Comparison of ENCODE assay signal across 19 cellular contexts in the genomic region with DNA sequence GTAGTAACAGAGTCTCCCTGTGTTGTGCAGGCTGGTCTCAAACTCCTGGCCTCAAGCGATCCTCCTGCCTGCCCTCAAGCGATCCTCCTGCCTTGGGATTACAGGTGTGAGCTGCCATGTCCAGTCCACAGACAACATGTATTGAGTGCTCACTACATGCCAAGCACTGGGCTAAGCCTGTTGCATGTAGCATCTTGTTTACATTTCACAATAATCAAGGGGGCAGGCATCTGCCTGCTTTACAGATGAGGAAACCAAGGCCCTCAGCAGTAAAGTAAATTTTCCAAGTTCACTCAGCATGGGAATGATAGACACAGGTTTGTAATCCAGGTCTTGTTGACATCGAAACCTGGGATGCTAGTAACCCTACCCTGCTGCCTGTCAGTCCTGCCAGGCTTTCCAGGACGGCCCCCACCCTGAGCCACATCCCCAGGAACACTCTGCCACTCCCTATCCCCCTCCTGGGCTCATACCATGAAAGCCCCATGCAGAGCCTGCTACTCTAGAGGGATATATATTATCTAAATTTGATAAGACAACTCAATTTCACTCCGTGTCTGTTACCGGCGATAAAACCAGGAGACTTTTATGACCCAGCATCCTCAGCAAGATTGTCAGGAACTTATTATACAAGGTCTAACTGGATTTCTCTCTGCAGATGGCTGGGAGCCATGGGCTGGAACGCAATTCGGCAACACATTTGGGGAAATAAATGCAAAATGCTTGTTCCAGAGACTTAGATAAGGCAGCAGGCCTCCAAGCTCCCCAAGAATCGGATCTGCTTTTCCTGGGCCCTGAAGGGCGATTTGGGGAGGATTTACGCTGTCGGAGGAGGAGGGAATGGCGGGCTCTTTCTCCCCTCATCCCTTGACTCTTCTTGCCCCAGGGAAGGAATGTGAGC. TPM values are rescaled to one million over a fixed set of nuclear protein-coding genes. Genes with fewer than 3 reads are reported as not detected.
DNase-seq lines count a peak whose midpoint lies in the region; ATAC-seq, FAIRE-seq and TF ChIP-seq lines count a peak whose summit lies in the region.
"Had no signal": no experiment of that assay in that cellular context is flagged by ENCODE, and none has a peak within 500 bp of the region (broad histone marks: within the 10 kb centered on the region; RNA-seq: fewer than 3 reads in every experiment).

No MANE protein-coding gene starts in this region.

- ATAC-seq in HepG2 = no peak
- no peak for ATAC-seq in right lobe of liver
- ATAC-seq in SK-N-SH treated with all-trans-retinoic acid at 6 μM for 48 hours = no peak
- ATAC-seq: A549, HCT116 had no signal

- H4K20me1 ChIP-seq in HepG2 (ENCODE audit: insufficient read depth, low read length) = peaks cover 3% of the 10 kb centered on the region; the same call in 1 of the 2 replicates
- H4K20me1 ChIP-seq: BLaER1 had no signal

- POLR2A ChIA-PET in HepG2 (lab: Yijun Ruan, JAX) = no interaction called here

- intact Hi-C loops in HepG2 (cut with micrococcal nuclease; ENCODE audit: unreplicated experiment) (no loop called here), right lobe of liver (cut with DNase I) (no loop called here), kidney (cut with DNase I) (no loop called here), testis (cut with DNase I; ENCODE audit: low total_unique reads) (no loop called here)

- H3K4me2 ChIP-seq in HepG2 (ENCODE audit: low read depth, low read length) = no peak overlapping the region
- H3K4me2 ChIP-seq: A549, BLaER1 had no signal

- no peak for TF ChIP-seq RAD21 in HepG2 (CRISPR knock-in tag; IDR thresholded peaks at IDR 0.05)

- no peak overlapping the region for H3K4me3 ChIP-seq in HepG2 (replicated peaks in 1 of 3; ENCODE audit: insufficient read depth in 1 of 3, low read depth in 2 of 3, low read length in 3 of 3)
- H3K4me3 ChIP-seq in right lobe of liver = no peak overlapping the region
- no peak overlapping the region for H3K4me3 ChIP-seq in kidney (ENCODE audit: low read length in 2 of 2)
- no peak overlapping the region for H3K4me3 ChIP-seq in testis
- H3K4me3 ChIP-seq: A549, BLaER1 had no signal

- BruUV-seq in HepG2 (replicated peaks; lab: Mats Ljungman, UMichigan) = no TSS peak

- no peaks in the 10 kb centered on the region for H3K79me2 ChIP-seq in HepG2 (ENCODE audit: insufficient read depth, low read length)

- no peak for TF ChIP-seq EP300 in HepG2 (IDR thresholded peaks at IDR 0.05; ENCODE audit: low read depth in 2 of 2, low read length in 2 of 2)
- TF ChIP-seq EP300 in HepG2 (CRISPR knock-in tag; IDR thresholded peaks at IDR 0.05; ENCODE audit: borderline replicate concordance) = no peak

- H3K4me1 ChIP-seq in HepG2 (ENCODE audit: insufficient read depth, low read length) (no peaks in the 10 kb centered on the region), right lobe of liver (no peaks in the 10 kb centered on the region), kidney (ENCODE audit: control insufficient read depth in 1 of 2, insufficient read depth in 1 of 2, low read depth in 1 of 2, low read length in 2 of 2) (no peaks in the 10 kb centered on the region), testis (no peaks in the 10 kb centered on the region)
- H3K4me1 ChIP-seq: A549, BLaER1 had no signal

- TF ChIP-seq CTCF in HepG2 (CRISPR knock-in tag; IDR thresholded peaks at IDR 0.05) (no peak), right lobe of liver (IDR thresholded peaks at IDR 0.05) (no peak), kidney (IDR thresholded peaks at IDR 0.05; ENCODE audit: borderline replicate concordance, extremely low read depth, insufficient read depth) (no peak), testis (IDR thresholded peaks at IDR 0.05) (no peak)

- CTCF ChIA-PET in HepG2 (lab: Yijun Ruan, JAX; ENCODE audit: low intra/inter-chr PET ratio, low total read pairs) = no interaction called here

- H2AFZ ChIP-seq in HepG2 (ENCODE audit: low read length) = no peak overlapping the region

- DNase-seq in HepG2 (ENCODE audit: low spot score) = no peak
- DNase-seq in right lobe of liver = no peak
- DNase-seq in kidney = peak; percentile 11
- DNase-seq in urothelium cell line (ENCODE audit: low spot score) = no peak
- no peak for DNase-seq in testis
- DNase-seq in stimulated activated naive CD4-positive, alpha-beta T cell (lab: John Stamatoyannopoulos, UW) = no peak
- DNase-seq in NOMO-1 treated with DMSO at 0.1 percent for 48 hours (lab: John Stamatoyannopoulos, UW; ENCODE audit: unreplicated experiment) = no peak
- DNase-seq: AML-193; CD4-positive, alpha-beta memory T cell; DMS153; DMS79; GDM1; GOT3; H7 had no signal

- TF ChIP-seq POLR2A in HepG2 (IDR thresholded peaks at IDR 0.05; ENCODE audit: insufficient read depth in 1 of 2, low read depth in 2 of 2, low read length in 2 of 2) = no peak
- no peak for TF ChIP-seq POLR2A in right lobe of liver (IDR thresholded peaks at IDR 0.05)
- no peak for TF ChIP-seq POLR2A in testis (IDR thresholded peaks at IDR 0.05)

- 22% methylated on average over 14 of the region's 14 CpGs for WGBS in HepG2 (ENCODE audit: low lambda C conversion rate)
- 60% methylated on average over 13 of the region's 14 CpGs for WGBS in right lobe of liver (ENCODE audit: insufficient coverage, low coverage, low lambda C conversion rate, missing lambda C conversion rate)
- 65 to 78% methylated on average over 14 of the region's 14 CpGs for WGBS in testis, 2 donors

- H3K9me3 ChIP-seq in HepG2 (ENCODE audit: low read length) = no peaks in the 10 kb centered on the region
- no peaks in the 10 kb centered on the region for H3K9me3 ChIP-seq in right lobe of liver
- H3K9me3 ChIP-seq in kidney (ENCODE audit: control insufficient read depth in 1 of 2, low read length in 2 of 2) = no peaks in the 10 kb centered on the region
- no peaks in the 10 kb centered on the region for H3K9me3 ChIP-seq in testis
- H3K9me3 ChIP-seq: A549, BLaER1 had no signal

- H3K27ac ChIP-seq in HepG2 (ENCODE audit: extremely low read length, insufficient read depth, low read length) (no peak overlapping the region), right lobe of liver (no peak overlapping the region), kidney (ENCODE audit: low read depth in 2 of 2, low read length in 2 of 2) (no peak overlapping the region), testis (no peak overlapping the region)
- H3K27ac ChIP-seq: 22Rv1, A549, BLaER1 had no signal

- H3K36me3 ChIP-seq in HepG2 (replicated peaks in 1 of 2; ENCODE audit: control insufficient read depth in 1 of 2, insufficient read depth in 2 of 2, low read length in 2 of 2) = no peaks in the 10 kb centered on the region
- H3K36me3 ChIP-seq in right lobe of liver = no peaks in the 10 kb centered on the region
- no peaks in the 10 kb centered on the region for H3K36me3 ChIP-seq in kidney (ENCODE audit: control insufficient read depth in 1 of 2, insufficient read depth in 2 of 2, low read length in 2 of 2)
- H3K36me3 ChIP-seq in testis (ENCODE audit: low read depth, missing control alignments) = no peaks in the 10 kb centered on the region
- H3K36me3 ChIP-seq: BLaER1 had no signal

- no peak overlapping the region for H3K9ac ChIP-seq in HepG2 (ENCODE audit: insufficient read depth, low read depth, low read length)
- no peak overlapping the region for H3K9ac ChIP-seq in kidney (ENCODE audit: low read length in 2 of 2)
- H3K9ac ChIP-seq: BLaER1 had no signal

- in situ Hi-C loops in HepG2 (cut with HindIII; ENCODE audit: extremely low pct_ligation_motif_present, low pct_unique_long_range_greater_than_20kb) = no loop called here

- FAIRE-seq in HepG2 (lab: Jason Lieb, UNC) (no peak), kidney (lab: Jason Lieb, UNC) (no peak), urothelium cell line (lab: Jason Lieb, UNC) (peak; percentile 32)
- FAIRE-seq: A549 had no signal

- peaks cover 4 to 47% of the 10 kb centered on the region in 2 experiments; a peak in 4 of 5 replicates for H3K27me3 ChIP-seq in HepG2 (ENCODE audit: control insufficient read depth in 1 of 2, insufficient read depth in 2 of 2, low read length in 2 of 2)
- H3K27me3 ChIP-seq in right lobe of liver = no peaks in the 10 kb centered on the region
- H3K27me3 ChIP-seq in testis = no peaks in the 10 kb centered on the region
- H3K27me3 ChIP-seq: BLaER1 had no signal

RNA-seq across cellular contexts. Expression of a gene that starts 30.4 kb away (rescaled TPM):
- total RNA-seq in HepG2 (2016; rRNA removed; fragmentation: Illumina TruSeq; extraction: Trizol) (2.2 and 4.6 TPM in 2 replicates), right lobe of liver (10 to 100 TPM in 2 of 6 experiments, 1 to 10 TPM in 4; 8.8 to 11.7 (median 9.4) TPM), kidney (25.2 TPM), testis (1 to 10 TPM; 5.0 to 5.3 TPM)
- total RNA-seq in HepG2 (2016; cell fraction: cytosol; rRNA removed; fragmentation: Illumina TruSeq; extraction: Trizol; ENCODE audit: low read depth) = 1.6 and 2.0 TPM in 2 replicates
- 2.5 and 4.5 TPM in 2 replicates for total RNA-seq in HepG2 (2016; cell fraction: insoluble cytoplasmic fraction; rRNA removed; fragmentation: Illumina TruSeq; extraction: Trizol)
- total RNA-seq in HepG2 (2016; cell fraction: membrane; rRNA removed; fragmentation: Illumina TruSeq; extraction: Trizol) = 2.7 and 3.4 TPM in 2 replicates
- 4.5 and 5.3 TPM in 2 replicates for total RNA-seq in HepG2 (2016; cell fraction: nucleus; rRNA removed; fragmentation: Illumina TruSeq; extraction: Trizol)
- polyA plus RNA-seq in HepG2 (2011; rRNA removed) (13.4 TPM in 2 replicates), kidney (ENCODE audit: insufficient read depth, low read depth, low replicate concordance) (15.7 TPM), testis (ENCODE audit: insufficient read depth, low read depth, low replicate concordance) (8.8 TPM)
- 10.3 and 14.5 TPM in 2 replicates for polyA plus RNA-seq in HepG2 (2011; cell fraction: cytosol; rRNA removed)
- 11.5 and 13.3 TPM in 2 replicates for polyA plus RNA-seq in HepG2 (2011; cell fraction: nucleus; rRNA removed)
- polyA plus RNA-seq in HepG2 (2012) = 5.5 and 6.2 TPM in 2 replicates
- 1.8 and 2.2 TPM in 2 replicates for polyA plus RNA-seq in HepG2 (2016; cell fraction: cytosol; fragmentation: Illumina TruSeq; extraction: Trizol; ENCODE audit: low read depth)
- 2.2 and 2.6 TPM in 2 replicates for polyA plus RNA-seq in HepG2 (2016; cell fraction: insoluble cytoplasmic fraction; fragmentation: Illumina TruSeq; extraction: Trizol; ENCODE audit: low read depth)
- polyA plus RNA-seq in HepG2 (2016; cell fraction: membrane; fragmentation: Illumina TruSeq; extraction: Trizol; ENCODE audit: low read depth) = 1.6 and 2.6 TPM in 2 replicates
- polyA plus RNA-seq in HepG2 (2016; cell fraction: nucleus; fragmentation: Illumina TruSeq; extraction: Trizol; ENCODE audit: insufficient read depth, low read depth) = 7.9 and 9.2 TPM in 2 replicates
- 0.70 and 6.5 TPM in 2 replicates for polyA minus RNA-seq in HepG2 (2011; rRNA and poly(A)+ RNA removed; ENCODE audit: low replicate concordance)
- polyA minus RNA-seq in HepG2 (2011; cell fraction: cytosol; rRNA and poly(A)+ RNA removed) = 3.3 and 4.0 TPM in 2 replicates
- 4.8 and 5.8 TPM in 2 replicates for polyA minus RNA-seq in HepG2 (2011; cell fraction: nucleus; rRNA and poly(A)+ RNA removed)

RNA-seq across cellular contexts. Expression of a gene that starts 58.8 kb away (rescaled TPM):
- total RNA-seq in HepG2 (2016; rRNA removed; fragmentation: Illumina TruSeq; extraction: Trizol) (28.4 and 37.7 TPM in 2 replicates), right lobe of liver (10 to 100 TPM in 1 of 6 experiments, 1 to 10 TPM in 5; 5.1 to 10.4 (median 8.8) TPM), kidney (28.3 TPM), testis (10 to 100 TPM; 55.6 to 66.2 TPM)
- total RNA-seq in HepG2 (2016; cell fraction: cytosol; rRNA removed; fragmentation: Illumina TruSeq; extraction: Trizol; ENCODE audit: low read depth) = 5.3 and 5.8 TPM in 2 replicates
- total RNA-seq in HepG2 (2016; cell fraction: insoluble cytoplasmic fraction; rRNA removed; fragmentation: Illumina TruSeq; extraction: Trizol) = 27.1 and 29.5 TPM in 2 replicates
- 12.8 and 13.5 TPM in 2 replicates for total RNA-seq in HepG2 (2016; cell fraction: membrane; rRNA removed; fragmentation: Illumina TruSeq; extraction: Trizol)
- 18.5 and 23.8 TPM in 2 replicates for total RNA-seq in HepG2 (2016; cell fraction: nucleus; rRNA removed; fragmentation: Illumina TruSeq; extraction: Trizol)
- polyA plus RNA-seq in HepG2 (2011; rRNA removed) (16.5 and 17.5 TPM in 2 replicates), kidney (ENCODE audit: insufficient read depth, low read depth, low replicate concordance) (15.4 TPM), testis (ENCODE audit: insufficient read depth, low read depth, low replicate concordance) (64.0 TPM)
- 11.8 and 14.3 TPM in 2 replicates for polyA plus RNA-seq in HepG2 (2011; cell fraction: cytosol; rRNA removed)
- polyA plus RNA-seq in HepG2 (2011; cell fraction: nucleus; rRNA removed) = 22.9 and 23.8 TPM in 2 replicates
- polyA plus RNA-seq in HepG2 (2012) = 17.3 and 18.5 TPM in 2 replicates
- 3.4 and 3.9 TPM in 2 replicates for polyA plus RNA-seq in HepG2 (2016; cell fraction: cytosol; fragmentation: Illumina TruSeq; extraction: Trizol; ENCODE audit: low read depth)
- 39.8 and 50.1 TPM in 2 replicates for polyA plus RNA-seq in HepG2 (2016; cell fraction: insoluble cytoplasmic fraction; fragmentation: Illumina TruSeq; extraction: Trizol; ENCODE audit: low read depth)
- 9.4 and 9.8 TPM in 2 replicates for polyA plus RNA-seq in HepG2 (2016; cell fraction: membrane; fragmentation: Illumina TruSeq; extraction: Trizol; ENCODE audit: low read depth)
- 57.0 and 60.2 TPM in 2 replicates for polyA plus RNA-seq in HepG2 (2016; cell fraction: nucleus; fragmentation: Illumina TruSeq; extraction: Trizol; ENCODE audit: insufficient read depth, low read depth)
- polyA minus RNA-seq in HepG2 (2011; rRNA and poly(A)+ RNA removed; ENCODE audit: low replicate concordance) = 16.8 and 41.9 TPM in 2 replicates
- polyA minus RNA-seq in HepG2 (2011; cell fraction: cytosol; rRNA and poly(A)+ RNA removed) = 10.9 and 12.0 TPM in 2 replicates
- polyA minus RNA-seq in HepG2 (2011; cell fraction: nucleus; rRNA and poly(A)+ RNA removed) = 17.4 TPM in 2 replicates
